1 cellular context compared by ENCODE assay signal in the genomic region with DNA sequence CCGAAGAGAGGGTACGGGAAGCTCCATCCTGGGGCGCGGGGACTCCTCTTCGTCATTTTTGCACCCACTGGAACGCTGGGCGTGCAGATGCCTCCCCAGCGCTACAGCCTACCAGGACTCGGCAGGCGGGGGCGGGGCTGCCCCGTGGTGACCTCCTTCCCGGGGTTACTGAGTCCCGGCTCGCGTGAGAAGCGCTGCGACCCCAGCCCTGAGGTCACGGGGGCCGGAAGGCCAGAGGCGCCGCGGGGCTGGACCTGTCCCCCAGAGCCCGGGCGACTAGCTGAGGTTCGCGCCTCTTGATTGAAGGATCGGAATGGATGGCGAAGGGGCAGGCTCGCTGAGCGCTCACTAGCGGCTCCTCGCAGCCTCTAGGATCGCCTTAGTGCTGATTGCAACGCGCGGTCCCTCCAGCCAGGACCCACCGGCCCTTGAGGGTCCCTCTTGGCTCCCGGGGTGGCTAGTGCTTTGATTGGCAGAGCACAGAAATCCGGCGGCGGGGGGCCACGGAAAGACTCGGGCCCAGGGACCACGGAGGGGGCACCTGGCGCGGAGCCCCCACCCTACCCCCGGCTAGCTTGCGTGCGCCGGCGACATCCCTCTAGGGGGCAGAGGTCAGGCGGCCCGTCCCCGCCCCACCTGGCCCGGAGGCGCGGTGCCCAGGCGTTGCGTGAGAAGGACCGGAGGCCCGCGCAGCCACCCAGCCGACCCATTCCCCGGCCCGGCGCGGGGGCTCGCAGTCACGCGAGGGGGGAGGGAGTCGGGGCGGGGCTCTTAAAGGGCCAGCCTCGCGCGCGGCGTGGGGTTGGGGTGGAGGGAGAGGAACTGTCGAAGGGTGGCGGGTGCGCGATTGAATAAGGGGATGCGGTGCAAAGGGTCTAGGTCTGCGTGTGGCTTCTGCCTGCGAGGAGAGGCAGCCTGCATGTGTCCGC.
TF ChIP-seq lines count a peak whose summit lies in the region.

No MANE protein-coding gene starts in this region.

TF ChIP-seq in HepG2, 621 proteins besides CTCF, POLR2A, EP300 and RAD21 (continued from another document and continues in another):
- TF ChIP-seq, protein P1, sequence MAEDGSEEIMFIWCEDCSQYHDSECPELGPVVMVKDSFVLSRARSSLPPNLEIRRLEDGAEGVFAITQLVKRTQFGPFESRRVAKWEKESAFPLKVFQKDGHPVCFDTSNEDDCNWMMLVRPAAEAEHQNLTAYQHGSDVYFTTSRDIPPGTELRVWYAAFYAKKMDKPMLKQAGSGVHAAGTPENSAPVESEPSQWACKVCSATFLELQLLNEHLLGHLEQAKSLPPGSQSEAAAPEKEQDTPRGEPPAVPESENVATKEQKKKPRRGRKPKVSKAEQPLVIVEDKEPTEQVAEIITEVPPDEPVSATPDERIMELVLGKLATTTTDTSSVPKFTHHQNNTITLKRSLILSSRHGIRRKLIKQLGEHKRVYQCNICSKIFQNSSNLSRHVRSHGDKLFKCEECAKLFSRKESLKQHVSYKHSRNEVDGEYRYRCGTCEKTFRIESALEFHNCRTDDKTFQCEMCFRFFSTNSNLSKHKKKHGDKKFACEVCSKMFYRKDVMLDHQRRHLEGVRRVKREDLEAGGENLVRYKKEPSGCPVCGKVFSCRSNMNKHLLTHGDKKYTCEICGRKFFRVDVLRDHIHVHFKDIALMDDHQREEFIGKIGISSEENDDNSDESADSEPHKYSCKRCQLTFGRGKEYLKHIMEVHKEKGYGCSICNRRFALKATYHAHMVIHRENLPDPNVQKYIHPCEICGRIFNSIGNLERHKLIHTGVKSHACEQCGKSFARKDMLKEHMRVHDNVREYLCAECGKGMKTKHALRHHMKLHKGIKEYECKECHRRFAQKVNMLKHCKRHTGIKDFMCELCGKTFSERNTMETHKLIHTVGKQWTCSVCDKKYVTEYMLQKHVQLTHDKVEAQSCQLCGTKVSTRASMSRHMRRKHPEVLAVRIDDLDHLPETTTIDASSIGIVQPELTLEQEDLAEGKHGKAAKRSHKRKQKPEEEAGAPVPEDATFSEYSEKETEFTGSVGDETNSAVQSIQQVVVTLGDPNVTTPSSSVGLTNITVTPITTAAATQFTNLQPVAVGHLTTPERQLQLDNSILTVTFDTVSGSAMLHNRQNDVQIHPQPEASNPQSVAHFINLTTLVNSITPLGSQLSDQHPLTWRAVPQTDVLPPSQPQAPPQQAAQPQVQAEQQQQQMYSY (CRISPR knock-in tag; IDR thresholded peaks at IDR 0.05), result 0 out of 2 replicates have a peak, but pooled peaks have one; percentile 7
- no peak for TF ChIP-seq ZNF17 (CRISPR knock-in tag; IDR thresholded peaks at IDR 0.05)
- TF ChIP-seq, protein P2, sequence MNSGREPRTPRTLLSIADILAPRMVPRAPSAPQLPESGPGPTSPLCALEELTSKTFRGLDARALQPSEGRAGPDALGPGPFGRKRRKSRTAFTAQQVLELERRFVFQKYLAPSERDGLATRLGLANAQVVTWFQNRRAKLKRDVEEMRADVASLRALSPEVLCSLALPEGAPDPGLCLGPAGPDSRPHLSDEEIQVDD (CRISPR knock-in tag; IDR thresholded peaks at IDR 0.05; ENCODE audit: borderline replicate concordance), result no peak
- TF ChIP-seq RXRA (CRISPR knock-in tag; IDR thresholded peaks at IDR 0.05), result peak; percentile 98
- no peak for TF ChIP-seq ZFP1 (CRISPR knock-in tag; IDR thresholded peaks at IDR 0.05)
- TF ChIP-seq, protein P3, sequence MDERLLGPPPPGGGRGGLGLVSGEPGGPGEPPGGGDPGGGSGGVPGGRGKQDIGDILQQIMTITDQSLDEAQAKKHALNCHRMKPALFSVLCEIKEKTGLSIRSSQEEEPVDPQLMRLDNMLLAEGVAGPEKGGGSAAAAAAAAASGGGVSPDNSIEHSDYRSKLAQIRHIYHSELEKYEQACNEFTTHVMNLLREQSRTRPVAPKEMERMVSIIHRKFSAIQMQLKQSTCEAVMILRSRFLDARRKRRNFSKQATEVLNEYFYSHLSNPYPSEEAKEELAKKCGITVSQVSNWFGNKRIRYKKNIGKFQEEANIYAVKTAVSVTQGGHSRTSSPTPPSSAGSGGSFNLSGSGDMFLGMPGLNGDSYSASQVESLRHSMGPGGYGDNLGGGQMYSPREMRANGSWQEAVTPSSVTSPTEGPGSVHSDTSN (CRISPR knock-in tag; IDR thresholded peaks at IDR 0.05), result no peak
- TF ChIP-seq NFKBIZ (CRISPR knock-in tag; IDR thresholded peaks at IDR 0.05), result no peak
- TF ChIP-seq AHDC1 (CRISPR knock-in tag; IDR thresholded peaks at IDR 0.05; ENCODE audit: borderline replicate concordance), result peak; percentile 43; the same call in 1 of the 2 replicates
- no peak for TF ChIP-seq ZNF24 (IDR thresholded peaks at IDR 0.05)
- peak; percentile 70; the same call in 1 of the 2 replicates for TF ChIP-seq ZNF776 (CRISPR knock-in tag; IDR thresholded peaks at IDR 0.05)
- TF ChIP-seq ZMYM4 (CRISPR knock-in tag; IDR thresholded peaks at IDR 0.05), result peak; percentile 58
- TF ChIP-seq NRL (CRISPR knock-in tag; IDR thresholded peaks at IDR 0.05; ENCODE audit: borderline replicate concordance), result peak; percentile 42; the same call in 1 of the 2 replicates
- no peak; the same call in 1 of the 2 replicates for TF ChIP-seq ARNT2 (CRISPR knock-in tag; IDR thresholded peaks at IDR 0.05; ENCODE audit: low read depth)
- peak; percentile 57; the same call in 1 of the 2 replicates for TF ChIP-seq GFI1 (CRISPR knock-in tag; IDR thresholded peaks at IDR 0.05; ENCODE audit: borderline replicate concordance)
- no peak for TF ChIP-seq THAP7 (CRISPR knock-in tag; IDR thresholded peaks at IDR 0.05)
- TF ChIP-seq, protein P4, sequence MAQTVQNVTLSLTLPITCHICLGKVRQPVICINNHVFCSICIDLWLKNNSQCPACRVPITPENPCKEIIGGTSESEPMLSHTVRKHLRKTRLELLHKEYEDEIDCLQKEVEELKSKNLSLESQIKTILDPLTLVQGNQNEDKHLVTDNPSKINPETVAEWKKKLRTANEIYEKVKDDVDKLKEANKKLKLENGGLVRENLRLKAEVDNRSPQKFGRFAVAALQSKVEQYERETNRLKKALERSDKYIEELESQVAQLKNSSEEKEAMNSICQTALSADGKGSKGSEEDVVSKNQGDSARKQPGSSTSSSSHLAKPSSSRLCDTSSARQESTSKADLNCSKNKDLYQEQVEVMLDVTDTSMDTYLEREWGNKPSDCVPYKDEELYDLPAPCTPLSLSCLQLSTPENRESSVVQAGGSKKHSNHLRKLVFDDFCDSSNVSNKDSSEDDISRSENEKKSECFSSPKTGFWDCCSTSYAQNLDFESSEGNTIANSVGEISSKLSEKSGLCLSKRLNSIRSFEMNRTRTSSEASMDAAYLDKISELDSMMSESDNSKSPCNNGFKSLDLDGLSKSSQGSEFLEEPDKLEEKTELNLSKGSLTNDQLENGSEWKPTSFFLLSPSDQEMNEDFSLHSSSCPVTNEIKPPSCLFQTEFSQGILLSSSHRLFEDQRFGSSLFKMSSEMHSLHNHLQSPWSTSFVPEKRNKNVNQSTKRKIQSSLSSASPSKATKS (CRISPR knock-in tag; IDR thresholded peaks at IDR 0.05), result no peak
- no peak for TF ChIP-seq KDM5A (IDR thresholded peaks at IDR 0.05; ENCODE audit: borderline replicate concordance, low read length)
- TF ChIP-seq ZNF484 (CRISPR knock-in tag; IDR thresholded peaks at IDR 0.05; ENCODE audit: borderline replicate concordance, low read depth), result no peak
- peak; percentile 70; the same call in 1 of the 2 replicates for TF ChIP-seq MTA1 (CRISPR knock-in tag; IDR thresholded peaks at IDR 0.05; ENCODE audit: borderline replicate concordance)
- TF ChIP-seq, protein P5, sequence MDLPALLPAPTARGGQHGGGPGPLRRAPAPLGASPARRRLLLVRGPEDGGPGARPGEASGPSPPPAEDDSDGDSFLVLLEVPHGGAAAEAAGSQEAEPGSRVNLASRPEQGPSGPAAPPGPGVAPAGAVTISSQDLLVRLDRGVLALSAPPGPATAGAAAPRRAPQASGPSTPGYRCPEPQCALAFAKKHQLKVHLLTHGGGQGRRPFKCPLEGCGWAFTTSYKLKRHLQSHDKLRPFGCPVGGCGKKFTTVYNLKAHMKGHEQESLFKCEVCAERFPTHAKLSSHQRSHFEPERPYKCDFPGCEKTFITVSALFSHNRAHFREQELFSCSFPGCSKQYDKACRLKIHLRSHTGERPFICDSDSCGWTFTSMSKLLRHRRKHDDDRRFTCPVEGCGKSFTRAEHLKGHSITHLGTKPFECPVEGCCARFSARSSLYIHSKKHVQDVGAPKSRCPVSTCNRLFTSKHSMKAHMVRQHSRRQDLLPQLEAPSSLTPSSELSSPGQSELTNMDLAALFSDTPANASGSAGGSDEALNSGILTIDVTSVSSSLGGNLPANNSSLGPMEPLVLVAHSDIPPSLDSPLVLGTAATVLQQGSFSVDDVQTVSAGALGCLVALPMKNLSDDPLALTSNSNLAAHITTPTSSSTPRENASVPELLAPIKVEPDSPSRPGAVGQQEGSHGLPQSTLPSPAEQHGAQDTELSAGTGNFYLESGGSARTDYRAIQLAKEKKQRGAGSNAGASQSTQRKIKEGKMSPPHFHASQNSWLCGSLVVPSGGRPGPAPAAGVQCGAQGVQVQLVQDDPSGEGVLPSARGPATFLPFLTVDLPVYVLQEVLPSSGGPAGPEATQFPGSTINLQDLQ (CRISPR knock-in tag; IDR thresholded peaks at IDR 0.05), result 0 out of 2 replicates have a peak, but pooled peaks have one; percentile 27
- peak; percentile 74 for TF ChIP-seq RBFOX2 (IDR thresholded peaks at IDR 0.05; ENCODE audit: low read depth, low read length)
- TF ChIP-seq HOXA5 (CRISPR knock-in tag; IDR thresholded peaks at IDR 0.05), result peak; percentile 74; the same call in 1 of the 2 replicates
- TF ChIP-seq ZNF766 (CRISPR knock-in tag; IDR thresholded peaks at IDR 0.05; ENCODE audit: borderline replicate concordance), result no peak
- TF ChIP-seq, protein P6, sequence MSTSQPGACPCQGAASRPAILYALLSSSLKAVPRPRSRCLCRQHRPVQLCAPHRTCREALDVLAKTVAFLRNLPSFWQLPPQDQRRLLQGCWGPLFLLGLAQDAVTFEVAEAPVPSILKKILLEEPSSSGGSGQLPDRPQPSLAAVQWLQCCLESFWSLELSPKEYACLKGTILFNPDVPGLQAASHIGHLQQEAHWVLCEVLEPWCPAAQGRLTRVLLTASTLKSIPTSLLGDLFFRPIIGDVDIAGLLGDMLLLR (CRISPR knock-in tag; IDR thresholded peaks at IDR 0.05), result 0 out of 2 replicates have a peak, but pooled peaks have one; percentile 37
- peak; percentile 55; the same call in 1 of the 2 replicates for TF ChIP-seq SRY (CRISPR knock-in tag; IDR thresholded peaks at IDR 0.05)
- TF ChIP-seq ZNF883 (CRISPR knock-in tag; IDR thresholded peaks at IDR 0.05; ENCODE audit: not compliant biosample characterization), result peak; percentile 50
- TF ChIP-seq NR2F2 (IDR thresholded peaks at IDR 0.05; ENCODE audit: borderline replicate concordance, low read depth), result peak; percentile 55; the same call in 1 of the 2 replicates
- TF ChIP-seq ETV5 (CRISPR knock-in tag; IDR thresholded peaks at IDR 0.05; ENCODE audit: borderline replicate concordance), result peak; percentile 55; the same call in 1 of the 2 replicates
- TF ChIP-seq ZNF275 (CRISPR knock-in tag; IDR thresholded peaks at IDR 0.05; ENCODE audit: borderline replicate concordance), result peak; percentile 30; the same call in 1 of the 2 replicates
- no peak for TF ChIP-seq ZNF230 (CRISPR knock-in tag; IDR thresholded peaks at IDR 0.05)
- TF ChIP-seq ZNF629 (CRISPR knock-in tag; conservative IDR thresholded peaks at IDR 0.05), result peak; percentile 72
- peak; percentile 61; the same call in 1 of the 2 replicates for TF ChIP-seq ZNF333 (CRISPR knock-in tag; IDR thresholded peaks at IDR 0.05; ENCODE audit: borderline replicate concordance)
